Comparison of ENCODE assay signal across 1 cellular context in the genomic region with DNA sequence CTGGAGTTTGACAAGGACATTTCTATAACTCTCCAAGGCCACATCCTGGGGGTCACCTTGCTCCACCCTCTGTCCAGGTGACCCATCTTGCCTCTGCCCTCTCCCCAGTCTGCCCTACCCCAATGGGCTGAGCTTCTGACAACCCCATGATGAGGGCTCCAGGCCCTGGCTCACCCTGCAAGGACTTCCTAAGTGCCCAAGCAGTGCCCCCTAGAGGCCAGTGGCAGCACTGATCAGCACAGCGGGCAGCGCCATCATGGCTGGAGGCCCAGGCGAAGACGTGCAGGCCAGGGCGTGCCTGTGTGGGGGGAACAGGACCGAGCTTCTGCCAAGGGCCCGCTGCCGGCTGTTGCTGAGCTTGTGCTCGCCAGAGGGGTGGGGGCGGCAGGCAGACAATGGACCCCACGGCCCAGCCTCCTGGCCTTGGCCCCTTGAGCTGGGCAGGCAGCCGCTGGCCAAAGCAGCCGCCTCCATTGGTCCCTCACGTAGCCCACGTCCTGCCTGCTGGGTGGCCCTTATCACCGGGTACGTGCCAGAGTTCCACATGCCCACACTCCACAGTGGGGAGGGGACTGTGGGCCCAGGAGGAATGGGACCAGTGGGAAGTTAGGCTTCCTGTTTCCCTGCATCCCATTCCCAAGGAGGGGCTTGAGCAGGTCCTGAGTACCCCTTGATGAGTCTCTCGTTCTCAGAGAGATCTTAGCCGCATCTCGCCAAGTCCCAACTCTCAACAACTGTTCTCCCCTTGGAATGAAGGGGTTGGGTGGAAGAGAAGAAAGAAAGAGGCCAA.
TF ChIP-seq lines count a peak whose summit lies in the region.

No MANE protein-coding gene starts in this region.

TF ChIP-seq in K562, 482 proteins besides CTCF, POLR2A, EP300 and RAD21 (continued from another document and continues in another):
- TF ChIP-seq, protein P1, sequence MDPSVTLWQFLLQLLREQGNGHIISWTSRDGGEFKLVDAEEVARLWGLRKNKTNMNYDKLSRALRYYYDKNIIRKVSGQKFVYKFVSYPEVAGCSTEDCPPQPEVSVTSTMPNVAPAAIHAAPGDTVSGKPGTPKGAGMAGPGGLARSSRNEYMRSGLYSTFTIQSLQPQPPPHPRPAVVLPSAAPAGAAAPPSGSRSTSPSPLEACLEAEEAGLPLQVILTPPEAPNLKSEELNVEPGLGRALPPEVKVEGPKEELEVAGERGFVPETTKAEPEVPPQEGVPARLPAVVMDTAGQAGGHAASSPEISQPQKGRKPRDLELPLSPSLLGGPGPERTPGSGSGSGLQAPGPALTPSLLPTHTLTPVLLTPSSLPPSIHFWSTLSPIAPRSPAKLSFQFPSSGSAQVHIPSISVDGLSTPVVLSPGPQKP (CRISPR knock-in tag; IDR thresholded peaks at IDR 0.05): no peak
- peak; percentile 57; the same call in 1 of the 2 replicates for TF ChIP-seq FOXK1 (CRISPR knock-in tag; IDR thresholded peaks at IDR 0.05; ENCODE audit: borderline replicate concordance)
- TF ChIP-seq MAFK (IDR thresholded peaks at IDR 0.05; ENCODE audit: low read length): no peak
- TF ChIP-seq YY1 (IDR thresholded peaks at IDR 0.05; ENCODE audit: borderline replicate concordance in 1 of 3, control insufficient read depth in 1 of 3, extremely low read depth in 1 of 3, insufficient read depth in 3 of 3, insufficient read length in 1 of 3, insufficient replicate concordance in 2 of 3, low read depth in 1 of 3, low read length in 2 of 3): peak; percentile 65 to 92 (median 84)
- TF ChIP-seq, protein P2, sequence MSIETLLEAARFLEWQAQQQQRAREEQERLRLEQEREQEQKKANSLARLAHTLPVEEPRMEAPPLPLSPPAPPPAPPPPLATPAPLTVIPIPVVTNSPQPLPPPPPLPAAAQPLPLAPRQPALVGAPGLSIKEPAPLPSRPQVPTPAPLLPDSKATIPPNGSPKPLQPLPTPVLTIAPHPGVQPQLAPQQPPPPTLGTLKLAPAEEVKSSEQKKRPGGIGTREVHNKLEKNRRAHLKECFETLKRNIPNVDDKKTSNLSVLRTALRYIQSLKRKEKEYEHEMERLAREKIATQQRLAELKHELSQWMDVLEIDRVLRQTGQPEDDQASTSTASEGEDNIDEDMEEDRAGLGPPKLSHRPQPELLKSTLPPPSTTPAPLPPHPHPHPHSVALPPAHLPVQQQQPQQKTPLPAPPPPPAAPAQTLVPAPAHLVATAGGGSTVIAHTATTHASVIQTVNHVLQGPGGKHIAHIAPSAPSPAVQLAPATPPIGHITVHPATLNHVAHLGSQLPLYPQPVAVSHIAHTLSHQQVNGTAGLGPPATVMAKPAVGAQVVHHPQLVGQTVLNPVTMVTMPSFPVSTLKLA (conservative IDR thresholded peaks at IDR 0.05): 0 out of 4 replicates have a peak, but pooled peaks of 1 of the 2 experiments have one; percentile 32
- TF ChIP-seq, protein P3, sequence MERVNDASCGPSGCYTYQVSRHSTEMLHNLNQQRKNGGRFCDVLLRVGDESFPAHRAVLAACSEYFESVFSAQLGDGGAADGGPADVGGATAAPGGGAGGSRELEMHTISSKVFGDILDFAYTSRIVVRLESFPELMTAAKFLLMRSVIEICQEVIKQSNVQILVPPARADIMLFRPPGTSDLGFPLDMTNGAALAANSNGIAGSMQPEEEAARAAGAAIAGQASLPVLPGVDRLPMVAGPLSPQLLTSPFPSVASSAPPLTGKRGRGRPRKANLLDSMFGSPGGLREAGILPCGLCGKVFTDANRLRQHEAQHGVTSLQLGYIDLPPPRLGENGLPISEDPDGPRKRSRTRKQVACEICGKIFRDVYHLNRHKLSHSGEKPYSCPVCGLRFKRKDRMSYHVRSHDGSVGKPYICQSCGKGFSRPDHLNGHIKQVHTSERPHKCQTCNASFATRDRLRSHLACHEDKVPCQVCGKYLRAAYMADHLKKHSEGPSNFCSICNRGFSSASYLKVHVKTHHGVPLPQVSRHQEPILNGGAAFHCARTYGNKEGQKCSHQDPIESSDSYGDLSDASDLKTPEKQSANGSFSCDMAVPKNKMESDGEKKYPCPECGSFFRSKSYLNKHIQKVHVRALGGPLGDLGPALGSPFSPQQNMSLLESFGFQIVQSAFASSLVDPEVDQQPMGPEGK (CRISPR knock-in tag; IDR thresholded peaks at IDR 0.05; ENCODE audit: borderline replicate concordance): no peak
- TF ChIP-seq, protein P4, sequence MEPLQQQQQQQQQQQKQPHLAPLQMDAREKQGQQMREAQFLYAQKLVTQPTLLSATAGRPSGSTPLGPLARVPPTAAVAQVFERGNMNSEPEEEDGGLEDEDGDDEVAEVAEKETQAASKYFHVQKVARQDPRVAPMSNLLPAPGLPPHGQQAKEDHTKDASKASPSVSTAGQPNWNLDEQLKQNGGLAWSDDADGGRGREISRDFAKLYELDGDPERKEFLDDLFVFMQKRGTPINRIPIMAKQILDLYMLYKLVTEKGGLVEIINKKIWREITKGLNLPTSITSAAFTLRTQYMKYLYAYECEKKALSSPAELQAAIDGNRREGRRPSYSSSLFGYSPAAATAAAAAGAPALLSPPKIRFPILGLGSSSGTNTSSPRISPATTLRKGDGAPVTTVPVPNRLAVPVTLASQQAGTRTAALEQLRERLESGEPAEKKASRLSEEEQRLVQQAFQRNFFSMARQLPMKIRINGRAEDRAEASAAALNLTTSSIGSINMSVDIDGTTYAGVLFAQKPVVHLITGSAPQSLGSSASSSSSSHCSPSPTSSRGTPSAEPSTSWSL (CRISPR knock-in tag; IDR thresholded peaks at IDR 0.05; ENCODE audit: borderline replicate concordance): peak; percentile 82; the same call in 1 of the 2 replicates
- TF ChIP-seq, protein P5, sequence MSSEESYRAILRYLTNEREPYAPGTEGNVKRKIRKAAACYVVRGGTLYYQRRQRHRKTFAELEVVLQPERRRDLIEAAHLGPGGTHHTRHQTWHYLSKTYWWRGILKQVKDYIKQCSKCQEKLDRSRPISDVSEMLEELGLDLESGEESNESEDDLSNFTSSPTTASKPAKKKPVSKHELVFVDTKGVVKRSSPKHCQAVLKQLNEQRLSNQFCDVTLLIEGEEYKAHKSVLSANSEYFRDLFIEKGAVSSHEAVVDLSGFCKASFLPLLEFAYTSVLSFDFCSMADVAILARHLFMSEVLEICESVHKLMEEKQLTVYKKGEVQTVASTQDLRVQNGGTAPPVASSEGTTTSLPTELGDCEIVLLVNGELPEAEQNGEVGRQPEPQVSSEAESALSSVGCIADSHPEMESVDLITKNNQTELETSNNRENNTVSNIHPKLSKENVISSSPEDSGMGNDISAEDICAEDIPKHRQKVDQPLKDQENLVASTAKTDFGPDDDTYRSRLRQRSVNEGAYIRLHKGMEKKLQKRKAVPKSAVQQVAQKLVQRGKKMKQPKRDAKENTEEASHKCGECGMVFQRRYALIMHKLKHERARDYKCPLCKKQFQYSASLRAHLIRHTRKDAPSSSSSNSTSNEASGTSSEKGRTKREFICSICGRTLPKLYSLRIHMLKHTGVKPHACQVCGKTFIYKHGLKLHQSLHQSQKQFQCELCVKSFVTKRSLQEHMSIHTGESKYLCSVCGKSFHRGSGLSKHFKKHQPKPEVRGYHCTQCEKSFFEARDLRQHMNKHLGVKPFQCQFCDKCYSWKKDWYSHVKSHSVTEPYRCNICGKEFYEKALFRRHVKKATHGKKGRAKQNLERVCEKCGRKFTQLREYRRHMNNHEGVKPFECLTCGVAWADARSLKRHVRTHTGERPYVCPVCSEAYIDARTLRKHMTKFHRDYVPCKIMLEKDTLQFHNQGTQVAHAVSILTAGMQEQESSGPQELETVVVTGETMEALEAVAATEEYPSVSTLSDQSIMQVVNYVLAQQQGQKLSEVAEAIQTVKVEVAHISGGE (CRISPR knock-in tag; IDR thresholded peaks at IDR 0.05): peak in 1 of 3 experiments; percentile 44; a peak in 2 of 6 replicates
- TF ChIP-seq NRF1 (conservative IDR thresholded peaks at IDR 0.05 in 1 of 2, IDR thresholded peaks at IDR 0.05 in 1 of 2): 0 out of 4 replicates have a peak, but pooled peaks of 1 of the 2 experiments have one; percentile 28
- peak; percentile 93; the same call in 1 of the 2 replicates for TF ChIP-seq CAMTA2 (CRISPR knock-in tag; conservative IDR thresholded peaks at IDR 0.05)
- TF ChIP-seq ZBTB8A (IDR thresholded peaks at IDR 0.05; ENCODE audit: partially characterized antibody): no peak
- 0 out of 2 replicates have a peak, but pooled peaks have one; percentile 53 for TF ChIP-seq ZKSCAN8 (CRISPR knock-in tag; IDR thresholded peaks at IDR 0.05)
- TF ChIP-seq KLF13 (tag; IDR thresholded peaks at IDR 0.05; ENCODE audit: borderline replicate concordance, low read depth): peak; percentile 26; the same call in 1 of the 2 replicates
- no peak for TF ChIP-seq WHSC1 (IDR thresholded peaks at IDR 0.05; ENCODE audit: low read length)
- TF ChIP-seq, protein P6, sequence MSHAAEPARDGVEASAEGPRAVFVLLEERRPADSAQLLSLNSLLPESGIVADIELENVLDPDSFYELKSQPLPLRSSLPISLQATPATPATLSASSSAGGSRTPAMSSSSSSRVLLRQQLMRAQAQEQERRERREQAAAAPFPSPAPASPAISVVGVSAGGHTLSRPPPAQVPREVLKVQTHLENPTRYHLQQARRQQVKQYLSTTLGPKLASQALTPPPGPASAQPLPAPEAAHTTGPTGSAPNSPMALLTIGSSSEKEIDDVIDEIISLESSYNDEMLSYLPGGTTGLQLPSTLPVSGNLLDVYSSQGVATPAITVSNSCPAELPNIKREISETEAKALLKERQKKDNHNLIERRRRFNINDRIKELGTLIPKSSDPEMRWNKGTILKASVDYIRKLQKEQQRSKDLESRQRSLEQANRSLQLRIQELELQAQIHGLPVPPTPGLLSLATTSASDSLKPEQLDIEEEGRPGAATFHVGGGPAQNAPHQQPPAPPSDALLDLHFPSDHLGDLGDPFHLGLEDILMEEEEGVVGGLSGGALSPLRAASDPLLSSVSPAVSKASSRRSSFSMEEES (CRISPR knock-in tag; IDR thresholded peaks at IDR 0.05): no peak
- TF ChIP-seq, protein P7, sequence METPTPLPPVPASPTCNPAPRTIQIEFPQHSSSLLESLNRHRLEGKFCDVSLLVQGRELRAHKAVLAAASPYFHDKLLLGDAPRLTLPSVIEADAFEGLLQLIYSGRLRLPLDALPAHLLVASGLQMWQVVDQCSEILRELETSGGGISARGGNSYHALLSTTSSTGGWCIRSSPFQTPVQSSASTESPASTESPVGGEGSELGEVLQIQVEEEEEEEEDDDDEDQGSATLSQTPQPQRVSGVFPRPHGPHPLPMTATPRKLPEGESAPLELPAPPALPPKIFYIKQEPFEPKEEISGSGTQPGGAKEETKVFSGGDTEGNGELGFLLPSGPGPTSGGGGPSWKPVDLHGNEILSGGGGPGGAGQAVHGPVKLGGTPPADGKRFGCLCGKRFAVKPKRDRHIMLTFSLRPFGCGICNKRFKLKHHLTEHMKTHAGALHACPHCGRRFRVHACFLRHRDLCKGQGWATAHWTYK (CRISPR knock-in tag; IDR thresholded peaks at IDR 0.05): peak; percentile 97
- TF ChIP-seq, protein P8, sequence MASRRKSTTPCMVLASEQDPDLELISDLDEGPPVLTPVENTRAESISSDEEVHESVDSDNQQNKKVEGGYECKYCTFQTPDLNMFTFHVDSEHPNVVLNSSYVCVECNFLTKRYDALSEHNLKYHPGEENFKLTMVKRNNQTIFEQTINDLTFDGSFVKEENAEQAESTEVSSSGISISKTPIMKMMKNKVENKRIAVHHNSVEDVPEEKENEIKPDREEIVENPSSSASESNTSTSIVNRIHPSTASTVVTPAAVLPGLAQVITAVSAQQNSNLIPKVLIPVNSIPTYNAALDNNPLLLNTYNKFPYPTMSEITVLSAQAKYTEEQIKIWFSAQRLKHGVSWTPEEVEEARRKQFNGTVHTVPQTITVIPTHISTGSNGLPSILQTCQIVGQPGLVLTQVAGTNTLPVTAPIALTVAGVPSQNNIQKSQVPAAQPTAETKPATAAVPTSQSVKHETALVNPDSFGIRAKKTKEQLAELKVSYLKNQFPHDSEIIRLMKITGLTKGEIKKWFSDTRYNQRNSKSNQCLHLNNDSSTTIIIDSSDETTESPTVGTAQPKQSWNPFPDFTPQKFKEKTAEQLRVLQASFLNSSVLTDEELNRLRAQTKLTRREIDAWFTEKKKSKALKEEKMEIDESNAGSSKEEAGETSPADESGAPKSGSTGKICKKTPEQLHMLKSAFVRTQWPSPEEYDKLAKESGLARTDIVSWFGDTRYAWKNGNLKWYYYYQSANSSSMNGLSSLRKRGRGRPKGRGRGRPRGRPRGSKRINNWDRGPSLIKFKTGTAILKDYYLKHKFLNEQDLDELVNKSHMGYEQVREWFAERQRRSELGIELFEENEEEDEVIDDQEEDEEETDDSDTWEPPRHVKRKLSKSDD (conservative IDR thresholded peaks at IDR 0.05; ENCODE audit: low read length): 0 out of 2 replicates have a peak, but pooled peaks have one; percentile 33
- peak; percentile 79 for TF ChIP-seq MYNN (IDR thresholded peaks at IDR 0.05)
- no peak for TF ChIP-seq MYNN (CRISPR knock-in tag; IDR thresholded peaks at IDR 0.05)
- 0 out of 2 replicates have a peak, but pooled peaks have one; percentile 61 for TF ChIP-seq ZNF75A (CRISPR knock-in tag; IDR thresholded peaks at IDR 0.05)
- peak; percentile 46 for TF ChIP-seq FIP1L1 (IDR thresholded peaks at IDR 0.05; ENCODE audit: low read depth, low read length, poor library complexity, severe bottlenecking)
- TF ChIP-seq JUND (IDR thresholded peaks at IDR 0.05; ENCODE audit: borderline replicate concordance, low read depth, low read length): peak; percentile 65; the same call in 1 of the 2 replicates
- peak; percentile 67; the same call in 2 of the 3 replicates for TF ChIP-seq JUND (tag; IDR thresholded peaks at IDR 0.05; ENCODE audit: borderline replicate concordance, low read depth, low read length)
- TF ChIP-seq TFAM (CRISPR knock-in tag; conservative IDR thresholded peaks at IDR 0.05): no peak
- TF ChIP-seq, protein P9, sequence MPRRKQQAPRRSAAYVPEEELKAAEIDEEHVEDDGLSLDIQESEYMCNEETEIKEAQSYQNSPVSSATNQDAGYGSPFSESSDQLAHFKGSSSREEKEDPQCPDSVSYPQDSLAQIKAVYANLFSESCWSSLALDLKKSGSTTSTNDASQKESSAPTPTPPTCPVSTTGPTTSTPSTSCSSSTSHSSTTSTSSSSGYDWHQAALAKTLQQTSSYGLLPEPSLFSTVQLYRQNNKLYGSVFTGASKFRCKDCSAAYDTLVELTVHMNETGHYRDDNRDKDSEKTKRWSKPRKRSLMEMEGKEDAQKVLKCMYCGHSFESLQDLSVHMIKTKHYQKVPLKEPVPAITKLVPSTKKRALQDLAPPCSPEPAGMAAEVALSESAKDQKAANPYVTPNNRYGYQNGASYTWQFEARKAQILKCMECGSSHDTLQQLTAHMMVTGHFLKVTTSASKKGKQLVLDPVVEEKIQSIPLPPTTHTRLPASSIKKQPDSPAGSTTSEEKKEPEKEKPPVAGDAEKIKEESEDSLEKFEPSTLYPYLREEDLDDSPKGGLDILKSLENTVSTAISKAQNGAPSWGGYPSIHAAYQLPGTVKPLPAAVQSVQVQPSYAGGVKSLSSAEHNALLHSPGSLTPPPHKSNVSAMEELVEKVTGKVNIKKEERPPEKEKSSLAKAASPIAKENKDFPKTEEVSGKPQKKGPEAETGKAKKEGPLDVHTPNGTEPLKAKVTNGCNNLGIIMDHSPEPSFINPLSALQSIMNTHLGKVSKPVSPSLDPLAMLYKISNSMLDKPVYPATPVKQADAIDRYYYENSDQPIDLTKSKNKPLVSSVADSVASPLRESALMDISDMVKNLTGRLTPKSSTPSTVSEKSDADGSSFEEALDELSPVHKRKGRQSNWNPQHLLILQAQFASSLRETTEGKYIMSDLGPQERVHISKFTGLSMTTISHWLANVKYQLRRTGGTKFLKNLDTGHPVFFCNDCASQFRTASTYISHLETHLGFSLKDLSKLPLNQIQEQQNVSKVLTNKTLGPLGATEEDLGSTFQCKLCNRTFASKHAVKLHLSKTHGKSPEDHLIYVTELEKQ (CRISPR knock-in tag; IDR thresholded peaks at IDR 0.05): peak; percentile 28; the same call in 1 of the 2 replicates
